Comparison of ENCODE assay signal across 26 cellular contexts in the genomic region with DNA sequence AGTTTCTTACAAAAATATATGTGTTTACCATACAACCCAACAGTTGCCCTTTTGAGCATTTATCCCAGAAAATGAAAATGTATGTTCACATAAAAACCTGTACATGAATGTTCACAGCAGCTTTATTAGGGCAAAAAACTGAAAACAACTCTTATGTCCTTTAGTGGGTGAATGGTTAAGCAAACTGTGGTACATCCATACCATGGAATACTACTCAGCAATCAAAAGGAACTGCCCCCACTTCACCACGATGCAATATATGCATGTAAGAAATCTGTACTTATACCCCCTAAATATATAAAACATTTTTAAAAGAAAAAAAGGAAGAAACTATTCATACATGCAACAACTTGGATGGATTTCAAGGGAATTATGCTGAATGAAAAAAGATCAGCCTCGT. TPM values are rescaled to one million over a fixed set of nuclear protein-coding genes. Genes with fewer than 3 reads are reported as not detected.
A peak's percentile ranks its signal among the peaks of the same experiment; 100 is the strongest.
DNase-seq lines count a peak whose midpoint lies in the region; ATAC-seq and TF ChIP-seq lines count a peak whose summit lies in the region.
"Had no signal": no experiment of that assay in that cellular context is flagged by ENCODE, and none has a peak within 500 bp of the region (broad histone marks: within the 10 kb centered on the region; RNA-seq: fewer than 3 reads in every experiment).

No MANE protein-coding gene starts in this region.

- H3K4me3 Mint-ChIP-seq in memory B cell, result no peak overlapping the region
- H3K4me3 Mint-ChIP-seq: CD4-positive, alpha-beta T cell; GM23338 had no signal

- H3K79me2 ChIP-seq in PC-9 (ENCODE audit: low read depth), result peaks cover 52% of the 10 kb centered on the region

- H3K4me1 ChIP-seq in PC-9 (replicated peaks; ENCODE audit: insufficient read depth) (peaks cover 20% of the 10 kb centered on the region), adipocyte (ENCODE audit: control insufficient read depth, insufficient read depth, low read length) (peaks cover 17% of the 10 kb centered on the region), upper lobe of right lung (peaks cover 17% of the 10 kb centered on the region)
- H3K4me1 ChIP-seq: SJCRH30 had no signal

- H3K9me3 Mint-ChIP-seq in memory B cell, result no peaks in the 10 kb centered on the region
- H3K9me3 Mint-ChIP-seq: CD4-positive, alpha-beta T cell had no signal

- H3K27me3 Mint-ChIP-seq in memory B cell, result no peaks in the 10 kb centered on the region
- H3K27me3 Mint-ChIP-seq: CD4-positive, alpha-beta T cell had no signal

- H3K27me3 ChIP-seq in PC-9 (ENCODE audit: insufficient read depth, low read depth) (no peaks in the 10 kb centered on the region), adipocyte (replicated peaks; ENCODE audit: control insufficient read depth, insufficient read depth, low read length) (no peaks in the 10 kb centered on the region), upper lobe of right lung (no peaks in the 10 kb centered on the region)
- H3K27me3 ChIP-seq: BLaER1, Peyer's patch, SJCRH30 had no signal

- H3K36me3 Mint-ChIP-seq in memory B cell, result peaks cover 25% of the 10 kb centered on the region

- no peaks in the 10 kb centered on the region for H3K9me3 ChIP-seq in PC-9 (ENCODE audit: insufficient read depth, low read depth)
- H3K9me3 ChIP-seq in adipocyte (ENCODE audit: control insufficient read depth, low read length), result no peaks in the 10 kb centered on the region
- no peaks in the 10 kb centered on the region for H3K9me3 ChIP-seq in upper lobe of right lung
- H3K9me3 ChIP-seq: HAP-1, Peyer's patch, SJCRH30 had no signal

- H2AFZ ChIP-seq in PC-9, result no peak overlapping the region
- H2AFZ ChIP-seq: GM23338 had no signal

- DNase-seq in PC-9 (no peak), adipocyte (ENCODE audit: low read depth) (no peak), memory B cell (ENCODE audit: low spot score in 2 of 2) (no peak), upper lobe of right lung (no peak), NCI-H226 (no peak)
- no peak for DNase-seq in stimulated activated CD8-positive, alpha-beta memory T cell treated with anti-CD3 and anti-CD28 coated beads, Interleukin-4, amount 100 ng/mL, for 48 hours
- DNase-seq in effector CD4-positive, alpha-beta T cell, result no peak
- DNase-seq: ACHN; CD4-positive, alpha-beta T cell; COR-L47; DMS79 treated with DMSO at 0.1 percent for 48 hours; KBM-7; NCI-H1105; NCI-H146; NCI-H2029; NCI-H2227 treated with DMSO at 0.1 percent for 48 hours; NCI-H524; NCI-H774; NK-92 treated with Interleukin-12 subunit alpha and Interleukin-12 subunit beta, amount 100 ng/mL, for 24 hours; Peyer's patch; SJCRH30 had no signal

- intact Hi-C loops in PC-9 (cut with micrococcal nuclease; ENCODE audit: unreplicated experiment) (loop anchor here (2.0 to 5.0 kb wide), 3 partner anchors 67 to 519 kb away; no protein-coding TSS in a partner anchor), upper lobe of right lung (cut with DNase I) (loop anchor here (10.0 kb wide), 1 partner anchor 351 kb away; no protein-coding TSS in a partner anchor)

- no TSS peak for BruUV-seq in PC-9 (replicated peaks; lab: Mats Ljungman, UMichigan)

- H3K4me1 Mint-ChIP-seq in memory B cell, result peaks cover 9% of the 10 kb centered on the region

- no peak for TF ChIP-seq CTCF in PC-9 (conservative IDR thresholded peaks at IDR 0.05)
- TF ChIP-seq CTCF in upper lobe of right lung (IDR thresholded peaks at IDR 0.05), result no peak

- H3K36me3 ChIP-seq in PC-9 (ENCODE audit: low read depth), result peaks cover 47% of the 10 kb centered on the region
- H3K36me3 ChIP-seq in adipocyte (ENCODE audit: control insufficient read depth, insufficient read depth, low read length, severe bottlenecking), result peaks cover 32% of the 10 kb centered on the region
- peaks cover 44% of the 10 kb centered on the region for H3K36me3 ChIP-seq in upper lobe of right lung

- H3K27ac Mint-ChIP-seq in memory B cell, result peak overlapping the region; percentile 64
- H3K27ac Mint-ChIP-seq: GM23338 had no signal

- ATAC-seq in memory B cell (ENCODE audit: low read depth), result no peak
- ATAC-seq in upper lobe of right lung, result no peak
- ATAC-seq: GM12878, GM23338, HepG2 had no signal

- no peak overlapping the region for H3K4me2 ChIP-seq in PC-9
- H3K4me2 ChIP-seq: BLaER1, GM23338 had no signal

- CTCF ChIA-PET in PC-9 (lab: Charles Lee), result interaction anchor here (0.5 to 1.0 kb wide), 2 partner anchors 163 to 230 kb away, joined by 4 to 5 read pairs; no protein-coding TSS in a partner anchor

- H3K9me2 ChIP-seq in PC-9 (ENCODE audit: insufficient read depth), result no peaks in the 10 kb centered on the region

- peaks cover 30% of the 10 kb centered on the region for H4K20me1 ChIP-seq in PC-9 (ENCODE audit: insufficient read depth)

- H3K27ac ChIP-seq in PC-9, result peak overlapping the region; percentile 33; the same call in 1 of the 2 replicates
- peak overlapping the region; percentile 20 for H3K27ac ChIP-seq in upper lobe of right lung
- H3K27ac ChIP-seq: BLaER1, SJCRH30 had no signal

- POLR2A ChIA-PET in PC-9 (lab: Charles Lee; ENCODE audit: unreplicated experiment), result no interaction called here

- H3K4me3 ChIP-seq in PC-9 (no peak overlapping the region), adipocyte (ENCODE audit: low read length) (no peak overlapping the region), upper lobe of right lung (no peak overlapping the region)
- H3K4me3 ChIP-seq: BLaER1, GM12878, GM23338, HAP-1, Peyer's patch, SJCRH30 had no signal

- peak overlapping the region; percentile 63 for H3K9ac ChIP-seq in adipocyte (ENCODE audit: low read length)
- H3K9ac ChIP-seq: BLaER1 had no signal

- peaks cover 82% of the 10 kb centered on the region for H3F3A ChIP-seq in PC-9 (ENCODE audit: insufficient read depth, low read depth)

RNA-seq across cellular contexts. Expression of a gene that starts 6.7 kb away (rescaled TPM):
- total RNA-seq in PC-9 (2021) (170 and 174 TPM in 2 replicates), upper lobe of right lung (78.1 TPM)

RNA-seq across cellular contexts. Expression of a gene that starts 42.8 kb away (rescaled TPM):
- total RNA-seq in PC-9 (2021), result 709 and 770 TPM in 2 replicates
- total RNA-seq in upper lobe of right lung, result 303 TPM
